ENCODE assay signal across 20 cellular contexts in genomic region chr3:37140899-37141541, GRCh38. TPM values are rescaled to one million over a fixed set of nuclear protein-coding genes. Genes with fewer than 3 reads are reported as not detected.
DNase-seq lines count a peak whose midpoint lies in the region; ATAC-seq, FAIRE-seq and TF ChIP-seq lines count a peak whose summit lies in the region.
"Had no signal": no experiment of that assay in that cellular context is flagged by ENCODE, and none has a peak within 500 bp of the region (broad histone marks: within the 10 kb centered on the region; RNA-seq: fewer than 3 reads in every experiment).

No MANE protein-coding gene starts in this region.

- H2AFZ ChIP-seq in OCI-LY3 (ENCODE audit: low read depth, low read length) (no peak overlapping the region), HepG2 (ENCODE audit: low read length) (no peak overlapping the region)

- DNase-seq in right atrium auricular region (ENCODE audit: low spot score) (no peak), Right ventricle myocardium superior (no peak), HepG2 (ENCODE audit: low spot score) (no peak), D341Med (ENCODE audit: low spot score) (no peak)
- DNase-seq: DMS79, KG1, NCI-H1105, NCI-H1694, NCI-H2081 treated with DMSO at 0.1 percent for 48 hours, NCI-H2171 treated with DMSO at 0.1 percent for 48 hours, NCI-H526, OCI-M1, T-helper 1 cell had no signal

- no peak overlapping the region for H3K4me3 ChIP-seq in right atrium auricular region
- H3K4me3 ChIP-seq in OCI-LY3 (ENCODE audit: low read length), result peak overlapping the region; percentile 41
- H3K4me3 ChIP-seq in HepG2 (replicated peaks in 1 of 3; ENCODE audit: insufficient read depth in 1 of 3, low read depth in 2 of 3, low read length in 3 of 3), result no peak overlapping the region
- H3K4me3 ChIP-seq: SJSA1 had no signal

- POLR2A ChIA-PET in HepG2 (lab: Yijun Ruan, JAX), result no interaction called here

- CTCF ChIA-PET in HepG2 (lab: Yijun Ruan, JAX; ENCODE audit: low intra/inter-chr PET ratio, low total read pairs), result no interaction called here

- H3K4me1 ChIP-seq in right atrium auricular region (peaks cover 0 to 62% of the 10 kb centered on the region in 2 donors), OCI-LY3 (ENCODE audit: low read length) (peaks cover 26% of the 10 kb centered on the region), HepG2 (ENCODE audit: insufficient read depth, low read length) (peaks cover 60% of the 10 kb centered on the region)

- intact Hi-C loops in Right ventricle myocardium superior (cut with DNase I), result no loop called here
- intact Hi-C loops in HepG2 (cut with micrococcal nuclease; ENCODE audit: unreplicated experiment), result no loop called here

- BruUV-seq in HepG2 (replicated peaks; lab: Mats Ljungman, UMichigan), result no TSS peak

- H4K20me1 ChIP-seq in OCI-LY3 (ENCODE audit: insufficient read depth, low read length) (no peaks in the 10 kb centered on the region), HepG2 (ENCODE audit: insufficient read depth, low read length) (no peaks in the 10 kb centered on the region)

- no peak for TF ChIP-seq RAD21 in HepG2 (CRISPR knock-in tag; IDR thresholded peaks at IDR 0.05)

- H3K9ac ChIP-seq in OCI-LY3 (ENCODE audit: low read length), result no peak overlapping the region
- H3K9ac ChIP-seq in HepG2 (ENCODE audit: insufficient read depth, low read depth, low read length), result no peak overlapping the region

- H3K36me3 ChIP-seq in right atrium auricular region (peaks cover 5% of the 10 kb centered on the region), OCI-LY3 (replicated peaks; ENCODE audit: low read depth, low read length) (peaks cover 25% of the 10 kb centered on the region), HepG2 (replicated peaks in 1 of 2; ENCODE audit: control insufficient read depth in 1 of 2, insufficient read depth in 2 of 2, low read length in 2 of 2) (peaks cover 2 to 3% of the 10 kb centered on the region in 2 experiments; a peak in 3 of 5 replicates)

- in situ Hi-C loops in HepG2 (cut with HindIII; ENCODE audit: extremely low pct_ligation_motif_present, low pct_unique_long_range_greater_than_20kb), result no loop called here

- no peak for TF ChIP-seq POLR2A in HepG2 (IDR thresholded peaks at IDR 0.05; ENCODE audit: insufficient read depth in 1 of 2, low read depth in 2 of 2, low read length in 2 of 2)

- H3K27ac ChIP-seq in right atrium auricular region (peak overlapping the region; percentile 32 to 62), OCI-LY3 (ENCODE audit: low read length) (no peak overlapping the region), HepG2 (ENCODE audit: extremely low read length, insufficient read depth, low read length) (no peak overlapping the region)
- H3K27ac ChIP-seq: HL-60, SJSA1 had no signal

- no peak for FAIRE-seq in HepG2 (lab: Jason Lieb, UNC)
- FAIRE-seq: D721Med, RCC 7860 had no signal

- H3K79me2 ChIP-seq in OCI-LY3 (ENCODE audit: low read length), result no peaks in the 10 kb centered on the region
- H3K79me2 ChIP-seq in HepG2 (ENCODE audit: insufficient read depth, low read length), result peaks cover 4% of the 10 kb centered on the region

- no peak for ATAC-seq in Right ventricle myocardium superior (ENCODE audit: poor library complexity)
- ATAC-seq in HepG2, result no peak
- no peak for ATAC-seq in GM19463 (IDR thresholded peaks at IDR 0.05; ENCODE audit: unreplicated experiment)
- no peak for ATAC-seq in HG03139 (IDR thresholded peaks at IDR 0.05; ENCODE audit: unreplicated experiment)

- H3K27me3 ChIP-seq in right atrium auricular region (no peaks in the 10 kb centered on the region), OCI-LY3 (ENCODE audit: low read depth, low read length) (no peaks in the 10 kb centered on the region), HepG2 (ENCODE audit: control insufficient read depth in 1 of 2, insufficient read depth in 2 of 2, low read length in 2 of 2) (no peaks in the 10 kb centered on the region)
- H3K27me3 ChIP-seq: SJSA1 had no signal

- WGBS in HepG2 (ENCODE audit: low lambda C conversion rate), result 98% methylated on average over 3 of the region's 3 CpGs

- TF ChIP-seq EP300 in HepG2 (IDR thresholded peaks at IDR 0.05; ENCODE audit: low read depth in 2 of 2, low read length in 2 of 2) (no peak), HepG2 (CRISPR knock-in tag; IDR thresholded peaks at IDR 0.05; ENCODE audit: borderline replicate concordance) (no peak)

- H3K4me2 ChIP-seq in OCI-LY3 (ENCODE audit: low read length), result peak overlapping the region; percentile 45
- H3K4me2 ChIP-seq in HepG2 (ENCODE audit: low read depth, low read length), result no peak overlapping the region

- H3K9me3 ChIP-seq in right atrium auricular region (no peaks in the 10 kb centered on the region), OCI-LY3 (ENCODE audit: insufficient read depth, low read length) (no peaks in the 10 kb centered on the region), HepG2 (ENCODE audit: low read length) (no peaks in the 10 kb centered on the region)
- H3K9me3 ChIP-seq: SJSA1 had no signal

- no peak for TF ChIP-seq CTCF in right atrium auricular region (IDR thresholded peaks at IDR 0.05)
- no peak for TF ChIP-seq CTCF in OCI-LY3 (IDR thresholded peaks at IDR 0.05; ENCODE audit: low read depth, low read length)
- TF ChIP-seq CTCF in HepG2 (CRISPR knock-in tag; IDR thresholded peaks at IDR 0.05), result no peak

TF ChIP-seq in HepG2, 621 proteins besides CTCF, POLR2A, EP300 and RAD21:
- TF ChIP-seq TCF7L2 (IDR thresholded peaks at IDR 0.05; ENCODE audit: low read depth, low read length) (no peak), ZNF121 (CRISPR knock-in tag; IDR thresholded peaks at IDR 0.05) (0 out of 2 replicates have a peak, but pooled peaks have one; percentile 53)

RNA-seq across cellular contexts. Expression of gene LRRFIP2, which starts 33.4 kb away (rescaled TPM):
- total RNA-seq in right atrium auricular region (100 to 1,000 TPM in 1 of 2 donors, 10 to 100 TPM in 1; 82.3 to 142 TPM), Right ventricle myocardium superior (150 TPM), HepG2 (2016; rRNA removed; fragmentation: Illumina TruSeq; extraction: Trizol) (32.2 and 33.7 TPM in 2 replicates)
- total RNA-seq in HepG2 (2016; cell fraction: cytosol; rRNA removed; fragmentation: Illumina TruSeq; extraction: Trizol; ENCODE audit: low read depth), result 27.4 and 28.7 TPM in 2 replicates
- 27.5 and 33.1 TPM in 2 replicates for total RNA-seq in HepG2 (2016; cell fraction: insoluble cytoplasmic fraction; rRNA removed; fragmentation: Illumina TruSeq; extraction: Trizol)
- total RNA-seq in HepG2 (2016; cell fraction: membrane; rRNA removed; fragmentation: Illumina TruSeq; extraction: Trizol), result 39.7 and 47.6 TPM in 2 replicates
- total RNA-seq in HepG2 (2016; cell fraction: nucleus; rRNA removed; fragmentation: Illumina TruSeq; extraction: Trizol), result 42.0 and 44.0 TPM in 2 replicates
- 9.9 and 13.5 TPM in 2 replicates for polyA plus RNA-seq in HepG2 (2011; rRNA removed)
- polyA plus RNA-seq in HepG2 (2011; cell fraction: cytosol; rRNA removed), result 7.4 and 9.3 TPM in 2 replicates
- 9.5 and 9.8 TPM in 2 replicates for polyA plus RNA-seq in HepG2 (2011; cell fraction: nucleus; rRNA removed)
- 18.5 and 20.9 TPM in 2 replicates for polyA plus RNA-seq in HepG2 (2012)
- 22.9 and 27.7 TPM in 2 replicates for polyA plus RNA-seq in HepG2 (2016; cell fraction: cytosol; fragmentation: Illumina TruSeq; extraction: Trizol; ENCODE audit: low read depth)
- polyA plus RNA-seq in HepG2 (2016; cell fraction: insoluble cytoplasmic fraction; fragmentation: Illumina TruSeq; extraction: Trizol; ENCODE audit: low read depth), result 32.7 and 34.9 TPM in 2 replicates
- polyA plus RNA-seq in HepG2 (2016; cell fraction: membrane; fragmentation: Illumina TruSeq; extraction: Trizol; ENCODE audit: low read depth), result 31.3 and 34.7 TPM in 2 replicates
- 35.0 and 37.3 TPM in 2 replicates for polyA plus RNA-seq in HepG2 (2016; cell fraction: nucleus; fragmentation: Illumina TruSeq; extraction: Trizol; ENCODE audit: insufficient read depth, low read depth)
- polyA minus RNA-seq in HepG2 (2011; rRNA and poly(A)+ RNA removed; ENCODE audit: low replicate concordance), result 10.3 and 20.6 TPM in 2 replicates
- 10.3 and 12.0 TPM in 2 replicates for polyA minus RNA-seq in HepG2 (2011; cell fraction: cytosol; rRNA and poly(A)+ RNA removed)
- 69.1 and 70.6 TPM in 2 replicates for polyA minus RNA-seq in HepG2 (2011; cell fraction: nucleus; rRNA and poly(A)+ RNA removed)

Comparison
In these comparisons a context has a peak if more than half of its experiments do, and no peak if none do; other contexts are left out.
1. H3K27ac ChIP-seq: peak in right atrium auricular region (2 of 2); none in OCI-LY3 (single experiment) and HepG2 (single experiment).